Comparison of ENCODE assay signal across 14 cellular contexts in the genomic region with DNA sequence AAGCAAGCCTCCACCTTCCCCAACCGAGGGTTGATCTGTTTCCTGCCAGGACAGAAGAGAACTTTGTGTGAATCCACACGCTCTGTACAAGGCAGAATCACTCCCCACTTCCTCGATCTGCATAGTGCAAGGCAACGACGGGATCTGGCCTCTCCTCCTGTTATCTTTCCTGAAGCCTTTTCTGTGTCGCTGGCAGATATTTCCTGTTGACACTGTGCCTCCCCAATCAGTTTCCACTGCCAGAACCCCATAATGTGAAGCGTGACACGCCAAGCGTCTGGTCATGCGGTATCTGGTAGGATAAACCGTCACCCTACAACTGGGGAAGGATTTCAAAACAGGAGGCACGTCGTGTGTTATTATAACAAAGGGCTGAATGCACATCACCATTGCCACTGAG. TPM values are rescaled to one million over a fixed set of nuclear protein-coding genes. Genes with fewer than 3 reads are reported as not detected.
DNase-seq lines count a peak whose midpoint lies in the region; ATAC-seq, FAIRE-seq and TF ChIP-seq lines count a peak whose summit lies in the region.
"Had no signal": no experiment of that assay in that cellular context is flagged by ENCODE, and none has a peak within 500 bp of the region (broad histone marks: within the 10 kb centered on the region; RNA-seq: fewer than 3 reads in every experiment).

No MANE protein-coding gene starts in this region.

- intact Hi-C loops in pancreas (cut with DNase I), result no loop called here

- peaks cover 0 to 10% (median 5%) of the 10 kb centered on the region in 3 donors for H3K4me1 ChIP-seq in pancreas

- TF ChIP-seq CTCF in cardiac fibroblast (IDR thresholded peaks at IDR 0.05; ENCODE audit: low read depth, low read length) (no peak), pancreas (IDR thresholded peaks at IDR 0.05) (no peak)

- no peak overlapping the region for H3K4me3 ChIP-seq in cardiac fibroblast (replicated peaks in 1 of 2; ENCODE audit: low read depth in 2 of 2, low read length in 2 of 2)
- no peak overlapping the region for H3K4me3 ChIP-seq in pancreas
- H3K4me3 ChIP-seq: GM12878 had no signal

- peak; percentile 21 to 50 (median 46) for ATAC-seq in pancreas
- ATAC-seq: GM12878; stimulated activated naive CD8-positive, alpha-beta T cell treated with anti-CD3 and anti-CD28 coated beads, Interleukin-15, Interleukin-2, amounts not matched to agents 100 U/mL and 50 U/mL, for 24 hours had no signal

- 67 to 70% methylated on average over 13 of the region's 13 CpGs for WGBS in pancreas, 2 donors

- no peaks in the 10 kb centered on the region for H3K9me3 ChIP-seq in pancreas

- H3K27ac ChIP-seq in pancreas, result no peak overlapping the region
- H3K27ac ChIP-seq: RWPE1 had no signal

- no peaks in the 10 kb centered on the region for H3K27me3 ChIP-seq in pancreas

- no peaks in the 10 kb centered on the region for H3K36me3 ChIP-seq in pancreas

- in situ Hi-C loops in G401 (cut with HindIII; ENCODE audit: low sequenced_read_pairs), result no loop called here

- no peak for FAIRE-seq in pancreas (lab: Jason Lieb, UNC)
- FAIRE-seq: GM12878 had no signal

- DNase-seq in G401 (ENCODE audit: low spot score), result peak; percentile 89
- DNase-seq in cardiac fibroblast (ENCODE audit: low read depth in 2 of 2), result peak; percentile 17 to 60
- DNase-seq in hippocampal formation (lab: John Stamatoyannopoulos, UW), result peak; percentile 41 to 73
- DNase-seq in pancreas, result no peak
- no peak for DNase-seq in SHP77 (lab: John Stamatoyannopoulos, UW)
- DNase-seq in NCI-H1930 (lab: John Stamatoyannopoulos, UW), result no peak
- DNase-seq in DMS79 (lab: John Stamatoyannopoulos, UW), result no peak
- no peak for DNase-seq in NCI-H146 treated with DMSO at 0.1 percent for 48 hours (lab: John Stamatoyannopoulos, UW; ENCODE audit: unreplicated experiment)
- DNase-seq: activated CD4-positive, alpha-beta T cell treated with anti-CD3 and anti-CD28 coated beads, Interleukin-2, amount 50 U/mL, for 4 hours; NCI-H1105; stimulated activated naive CD8-positive, alpha-beta T cell treated with anti-CD3 and anti-CD28 coated beads, Interleukin-15, Interleukin-2, amounts not matched to agents 100 U/mL and 50 U/mL, for 24 hours had no signal

RNA-seq across cellular contexts. Expression of gene FAM171A1, which starts 57.2 kb away (rescaled TPM):
- total RNA-seq in G401 (2014; rRNA removed; shearing (Covaris generic)), result 2.6 TPM in 2 replicates
- total RNA-seq in pancreas, result 10 to 100 TPM; 17.8 to 34.1 (median 21.9) TPM
- polyA plus RNA-seq in pancreas, result 10 to 100 TPM; 12.4 to 21.1 TPM
- polyA plus RNA-seq: CD14-positive monocyte had no signal

Comparison
In these comparisons a context has a peak if more than half of its experiments do, and no peak if none do; other contexts are left out.
1. DNase-seq: peak in G401 (single experiment), cardiac fibroblast (2 of 2) and hippocampal formation (2 of 2); none in pancreas (0 of 6), SHP77 (0 of 2), NCI-H1930 (0 of 2), DMS79 (single experiment) and NCI-H146 treated with DMSO at 0.1 percent for 48 hours (single experiment).